Comparison of ENCODE assay signal across 8 cellular contexts in genomic region chr20:62301773-62302340, GRCh38. TPM values are rescaled to one million over a fixed set of nuclear protein-coding genes. Genes with fewer than 3 reads are reported as not detected.
DNase-seq lines count a peak whose midpoint lies in the region; ATAC-seq and TF ChIP-seq lines count a peak whose summit lies in the region.

No MANE protein-coding gene starts in this region.

- H3K4me1 ChIP-seq in CD4-positive, CD25-positive, alpha-beta regulatory T cell (ENCODE audit: control insufficient read depth, insufficient read depth, low read length, poor library complexity, severe bottlenecking): peaks cover 31% of the 10 kb centered on the region
- peaks cover 20% of the 10 kb centered on the region for H3K4me1 ChIP-seq in mesodermal cell (ENCODE audit: control insufficient read depth, insufficient read depth, low read length, poor library complexity, severe bottlenecking)

- peak overlapping the region; percentile 59 for H3K4me3 ChIP-seq in CD4-positive, CD25-positive, alpha-beta regulatory T cell (ENCODE audit: low read depth, low read length)
- H3K4me3 ChIP-seq in mesodermal cell (ENCODE audit: extremely low read depth, insufficient read depth, low read length, poor library complexity, severe bottlenecking): peak overlapping the region; percentile 77

- no peaks in the 10 kb centered on the region for H3K27me3 ChIP-seq in CD4-positive, CD25-positive, alpha-beta regulatory T cell (ENCODE audit: control insufficient read depth, insufficient read depth, low read length)

- peaks cover 6% of the 10 kb centered on the region for H3K36me3 Mint-ChIP-seq in CD4-positive, CD25-positive, alpha-beta regulatory T cell
- H3K36me3 Mint-ChIP-seq in endothelial cell (ENCODE audit: low read depth, unreplicated experiment): peaks cover 18% of the 10 kb centered on the region

- H3K36me3 ChIP-seq in CD4-positive, CD25-positive, alpha-beta regulatory T cell (ENCODE audit: control insufficient read depth, insufficient read depth, low read length): peaks cover 23% of the 10 kb centered on the region
- peaks cover 39% of the 10 kb centered on the region for H3K36me3 ChIP-seq in mesodermal cell (ENCODE audit: control insufficient read depth, insufficient read depth, low read length)

- H3K4me1 Mint-ChIP-seq in CD4-positive, CD25-positive, alpha-beta regulatory T cell: peaks cover 5 to 31% (median 15%) of the 10 kb centered on the region in 4 donors
- peaks cover 18% of the 10 kb centered on the region for H3K4me1 Mint-ChIP-seq in endothelial cell (ENCODE audit: unreplicated experiment)

- H3K9me3 ChIP-seq in CD4-positive, CD25-positive, alpha-beta regulatory T cell (ENCODE audit: control insufficient read depth in 2 of 2, low read length in 2 of 2): no peaks in the 10 kb centered on the region
- H3K9me3 ChIP-seq in mesodermal cell (ENCODE audit: control insufficient read depth, low read length): no peaks in the 10 kb centered on the region

- H3K27ac ChIP-seq in CD4-positive, CD25-positive, alpha-beta regulatory T cell (ENCODE audit: insufficient read depth, low read length, poor library complexity, severe bottlenecking): peak overlapping the region; percentile 92
- peak overlapping the region; percentile 98 for H3K27ac ChIP-seq in mesodermal cell (ENCODE audit: low read depth, low read length, severe bottlenecking)

- peak overlapping the region; percentile 93 to 100 (median 98) for H3K27ac Mint-ChIP-seq in CD4-positive, CD25-positive, alpha-beta regulatory T cell
- peak overlapping the region; percentile 83 for H3K27ac Mint-ChIP-seq in endothelial cell (ENCODE audit: unreplicated experiment)

- H3K27me3 Mint-ChIP-seq in CD4-positive, CD25-positive, alpha-beta regulatory T cell: no peaks in the 10 kb centered on the region
- peaks cover 15% of the 10 kb centered on the region for H3K27me3 Mint-ChIP-seq in endothelial cell (ENCODE audit: unreplicated experiment)

- ATAC-seq in CD4-positive, CD25-positive, alpha-beta regulatory T cell (ENCODE audit: low read depth in 2 of 2): peak; percentile 48 to 52
- ATAC-seq in GM21360 (IDR thresholded peaks at IDR 0.05; ENCODE audit: unreplicated experiment): peak; percentile 29

- H3K4me3 Mint-ChIP-seq in CD4-positive, CD25-positive, alpha-beta regulatory T cell: peak overlapping the region; percentile 87 to 97 (median 96)
- peak overlapping the region; percentile 85 for H3K4me3 Mint-ChIP-seq in endothelial cell (ENCODE audit: unreplicated experiment)

- peak; percentile 32 for TF ChIP-seq CTCF in endothelial cell (IDR thresholded peaks at IDR 0.05; ENCODE audit: unreplicated experiment)

- no peaks in the 10 kb centered on the region for H3K9me3 Mint-ChIP-seq in CD4-positive, CD25-positive, alpha-beta regulatory T cell
- H3K9me3 Mint-ChIP-seq in endothelial cell (ENCODE audit: unreplicated experiment): no peaks in the 10 kb centered on the region

- WGBS in mesodermal cell (ENCODE audit: insufficient coverage in 2 of 2), 2 experiments: 10 to 11% methylated on average over 18 of the region's 24 CpGs

- DNase-seq in CD4-positive, CD25-positive, alpha-beta regulatory T cell: peak; percentile 74 to 95 (median 82)
- DNase-seq in HUDEP-2 (lab: John Stamatoyannopoulos, UW; ENCODE audit: unreplicated experiment in 76 of 76): peak in 74 of 76 experiments; percentile 54 to 94 (median 85)
- DNase-seq in NOMO-1 treated with dmso at 0.1 percent for 144 hours (lab: John Stamatoyannopoulos, UW; ENCODE audit: unreplicated experiment): peak; percentile 97
- peak; percentile 58 for DNase-seq in activated CD8-positive, alpha-beta memory T cell treated with anti-CD3 and anti-CD28 coated beads, Interleukin-2, amount 50 U/mL, for 1 hour (ENCODE audit: extremely low read depth)
- DNase-seq in endothelial cell (ENCODE audit: low spot score): peak; percentile 87
- DNase-seq in stimulated activated CD8-positive, alpha-beta memory T cell treated with anti-CD3 and anti-CD28 coated beads, Interleukin-15, amount 100 ng/mL, for 1 hour (ENCODE audit: low read depth): peak; percentile 62

RNA-seq across cellular contexts. Expression of gene ADRM1, which starts 0.9 kb away (rescaled TPM):
- total RNA-seq in CD4-positive, CD25-positive, alpha-beta regulatory T cell: 67.9 TPM
- polyA plus RNA-seq in CD4-positive, CD25-positive, alpha-beta regulatory T cell: 100 to 1,000 TPM in 3 of 4 donors, 10 to 100 TPM in 1; 89.4 to 117 (median 103) TPM
- 132 TPM for total RNA-seq in endothelial cell (ENCODE audit: unreplicated experiment)
- polyA plus RNA-seq in mesodermal cell (2013, experiment 1 of 2): 113 TPM
- 91.3 TPM for polyA plus RNA-seq in mesodermal cell (2013, experiment 2 of 2)

Comparison
In these comparisons a context has a peak if more than half of its experiments do, and no peak if none do; other contexts are left out.
1. Peak in every context shown above with its lines: DNase-seq, ATAC-seq, H3K4me3 ChIP-seq and H3K27ac ChIP-seq.